1 cellular context compared by ENCODE assay signal in genomic region chr2:240143801-240144648, GRCh38.
TF ChIP-seq lines count a peak whose summit lies in the region.

No MANE protein-coding gene starts in this region.

TF ChIP-seq in HepG2, 621 proteins besides CTCF, POLR2A, EP300 and RAD21 (continued from another document and continues in another):
- TF ChIP-seq, protein P1, sequence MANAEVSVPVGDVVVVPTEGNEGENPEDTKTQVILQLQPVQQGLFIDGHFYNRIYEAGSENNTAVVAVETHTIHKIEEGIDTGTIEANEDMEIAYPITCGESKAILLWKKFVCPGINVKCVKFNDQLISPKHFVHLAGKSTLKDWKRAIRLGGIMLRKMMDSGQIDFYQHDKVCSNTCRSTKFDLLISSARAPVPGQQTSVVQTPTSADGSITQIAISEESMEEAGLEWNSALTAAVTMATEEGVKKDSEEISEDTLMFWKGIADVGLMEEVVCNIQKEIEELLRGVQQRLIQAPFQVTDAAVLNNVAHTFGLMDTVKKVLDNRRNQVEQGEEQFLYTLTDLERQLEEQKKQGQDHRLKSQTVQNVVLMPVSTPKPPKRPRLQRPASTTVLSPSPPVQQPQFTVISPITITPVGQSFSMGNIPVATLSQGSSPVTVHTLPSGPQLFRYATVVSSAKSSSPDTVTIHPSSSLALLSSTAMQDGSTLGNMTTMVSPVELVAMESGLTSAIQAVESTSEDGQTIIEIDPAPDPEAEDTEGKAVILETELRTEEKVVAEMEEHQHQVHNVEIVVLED (CRISPR knock-in tag; IDR thresholded peaks at IDR 0.05; ENCODE audit: borderline replicate concordance), result no peak
- no peak for TF ChIP-seq CEBPB (IDR thresholded peaks at IDR 0.05; ENCODE audit: borderline replicate concordance, low read depth, low read length)
- peak; percentile 24 for TF ChIP-seq YY1 (IDR thresholded peaks at IDR 0.05; ENCODE audit: insufficient read depth, insufficient replicate concordance, low read depth, low read length)
- 0 out of 4 replicates have a peak, but pooled peaks of 1 of the 2 experiments have one; percentile 23 for TF ChIP-seq HMGXB4 (CRISPR knock-in tag; IDR thresholded peaks at IDR 0.05; ENCODE audit: borderline replicate concordance in 1 of 2, low read depth in 1 of 2)
- TF ChIP-seq, protein P2, sequence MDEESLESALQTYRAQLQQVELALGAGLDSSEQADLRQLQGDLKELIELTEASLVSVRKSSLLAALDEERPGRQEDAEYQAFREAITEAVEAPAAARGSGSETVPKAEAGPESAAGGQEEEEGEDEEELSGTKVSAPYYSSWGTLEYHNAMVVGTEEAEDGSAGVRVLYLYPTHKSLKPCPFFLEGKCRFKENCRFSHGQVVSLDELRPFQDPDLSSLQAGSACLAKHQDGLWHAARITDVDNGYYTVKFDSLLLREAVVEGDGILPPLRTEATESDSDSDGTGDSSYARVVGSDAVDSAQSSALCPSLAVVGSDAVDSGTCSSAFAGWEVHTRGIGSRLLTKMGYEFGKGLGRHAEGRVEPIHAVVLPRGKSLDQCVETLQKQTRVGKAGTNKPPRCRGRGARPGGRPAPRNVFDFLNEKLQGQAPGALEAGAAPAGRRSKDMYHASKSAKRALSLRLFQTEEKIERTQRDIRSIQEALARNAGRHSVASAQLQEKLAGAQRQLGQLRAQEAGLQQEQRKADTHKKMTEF (CRISPR knock-in tag; IDR thresholded peaks at IDR 0.05), result no peak
- TF ChIP-seq IRX3 (CRISPR knock-in tag; IDR thresholded peaks at IDR 0.05; ENCODE audit: borderline replicate concordance, low read depth), result no peak
- TF ChIP-seq, protein P3, sequence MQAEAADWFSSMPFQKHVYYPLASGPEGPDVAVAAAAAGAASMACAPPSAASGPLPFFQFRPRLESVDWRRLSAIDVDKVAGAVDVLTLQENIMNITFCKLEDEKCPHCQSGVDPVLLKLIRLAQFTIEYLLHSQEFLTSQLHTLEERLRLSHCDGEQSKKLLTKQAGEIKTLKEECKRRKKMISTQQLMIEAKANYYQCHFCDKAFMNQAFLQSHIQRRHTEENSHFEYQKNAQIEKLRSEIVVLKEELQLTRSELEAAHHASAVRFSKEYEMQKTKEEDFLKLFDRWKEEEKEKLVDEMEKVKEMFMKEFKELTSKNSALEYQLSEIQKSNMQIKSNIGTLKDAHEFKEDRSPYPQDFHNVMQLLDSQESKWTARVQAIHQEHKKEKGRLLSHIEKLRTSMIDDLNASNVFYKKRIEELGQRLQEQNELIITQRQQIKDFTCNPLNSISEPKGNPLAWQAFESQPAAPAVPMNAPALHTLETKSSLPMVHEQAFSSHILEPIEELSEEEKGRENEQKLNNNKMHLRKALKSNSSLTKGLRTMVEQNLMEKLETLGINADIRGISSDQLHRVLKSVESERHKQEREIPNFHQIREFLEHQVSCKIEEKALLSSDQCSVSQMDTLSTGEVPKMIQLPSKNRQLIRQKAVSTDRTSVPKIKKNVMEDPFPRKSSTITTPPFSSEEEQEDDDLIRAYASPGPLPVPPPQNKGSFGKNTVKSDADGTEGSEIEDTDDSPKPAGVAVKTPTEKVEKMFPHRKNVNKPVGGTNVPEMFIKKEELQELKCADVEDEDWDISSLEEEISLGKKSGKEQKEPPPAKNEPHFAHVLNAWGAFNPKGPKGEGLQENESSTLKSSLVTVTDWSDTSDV (CRISPR knock-in tag; IDR thresholded peaks at IDR 0.05), result peak; percentile 71; the same call in 1 of the 2 replicates
- no peak for TF ChIP-seq JDP2 (CRISPR knock-in tag; IDR thresholded peaks at IDR 0.05; ENCODE audit: borderline replicate concordance)
- TF ChIP-seq ZKSCAN8 (CRISPR knock-in tag; IDR thresholded peaks at IDR 0.05; ENCODE audit: borderline replicate concordance), result 0 out of 2 replicates have a peak, but pooled peaks have one; percentile 22
- no peak for TF ChIP-seq TFE3 (CRISPR knock-in tag; IDR thresholded peaks at IDR 0.05)
- TF ChIP-seq NR2C2 (CRISPR knock-in tag; IDR thresholded peaks at IDR 0.05; ENCODE audit: borderline replicate concordance), result no peak
- peak; percentile 47; the same call in 1 of the 2 replicates for TF ChIP-seq SMC3 (IDR thresholded peaks at IDR 0.05; ENCODE audit: low read length)
- TF ChIP-seq ZFP91 (CRISPR knock-in tag; IDR thresholded peaks at IDR 0.05; ENCODE audit: borderline replicate concordance), result peak; percentile 38; the same call in 1 of the 2 replicates
- TF ChIP-seq ZSCAN12 (CRISPR knock-in tag; IDR thresholded peaks at IDR 0.05), result no peak
- peak; percentile 48; the same call in 1 of the 2 replicates for TF ChIP-seq ZNF777 (CRISPR knock-in tag; IDR thresholded peaks at IDR 0.05)
- TF ChIP-seq SRSF9 (IDR thresholded peaks at IDR 0.05; ENCODE audit: borderline replicate concordance, insufficient read depth, low read depth, low read length, poor library complexity, severe bottlenecking), result no peak
- TF ChIP-seq ZNF614 (CRISPR knock-in tag; IDR thresholded peaks at IDR 0.05; ENCODE audit: borderline replicate concordance), result no peak
- no peak for TF ChIP-seq SP4 (CRISPR knock-in tag; IDR thresholded peaks at IDR 0.05)
- no peak for TF ChIP-seq NONO (IDR thresholded peaks at IDR 0.05)
- 0 out of 2 replicates have a peak, but pooled peaks have one; percentile 37 for TF ChIP-seq NONO (CRISPR knock-in tag; conservative IDR thresholded peaks at IDR 0.05)
- TF ChIP-seq ZNF367 (CRISPR knock-in tag; IDR thresholded peaks at IDR 0.05; ENCODE audit: borderline replicate concordance), result no peak
- TF ChIP-seq MTERF4 (CRISPR knock-in tag; IDR thresholded peaks at IDR 0.05), result no peak
- TF ChIP-seq TOPORS (CRISPR knock-in tag; IDR thresholded peaks at IDR 0.05), result no peak
- no peak for TF ChIP-seq THRA (CRISPR knock-in tag; IDR thresholded peaks at IDR 0.05; ENCODE audit: borderline replicate concordance)
- TF ChIP-seq HNF1B (CRISPR knock-in tag; IDR thresholded peaks at IDR 0.05), result no peak
- peak; percentile 90 for TF ChIP-seq ZNF235 (CRISPR knock-in tag; IDR thresholded peaks at IDR 0.05; ENCODE audit: borderline replicate concordance)
- 0 out of 2 replicates have a peak, but pooled peaks have one; percentile 44 for TF ChIP-seq KDM5B (CRISPR knock-in tag; IDR thresholded peaks at IDR 0.05; ENCODE audit: borderline replicate concordance)
- peak; percentile 56 for TF ChIP-seq GABPB1 (CRISPR knock-in tag; IDR thresholded peaks at IDR 0.05)
- TF ChIP-seq SALL2 (CRISPR knock-in tag; IDR thresholded peaks at IDR 0.05), result 0 out of 2 replicates have a peak, but pooled peaks have one; percentile 53
- 0 out of 2 replicates have a peak, but pooled peaks have one; percentile 13 for TF ChIP-seq THAP11 (CRISPR knock-in tag; IDR thresholded peaks at IDR 0.05)
- TF ChIP-seq ZSCAN31 (CRISPR knock-in tag; IDR thresholded peaks at IDR 0.05; ENCODE audit: low read depth), result no peak
- TF ChIP-seq, protein P4, sequence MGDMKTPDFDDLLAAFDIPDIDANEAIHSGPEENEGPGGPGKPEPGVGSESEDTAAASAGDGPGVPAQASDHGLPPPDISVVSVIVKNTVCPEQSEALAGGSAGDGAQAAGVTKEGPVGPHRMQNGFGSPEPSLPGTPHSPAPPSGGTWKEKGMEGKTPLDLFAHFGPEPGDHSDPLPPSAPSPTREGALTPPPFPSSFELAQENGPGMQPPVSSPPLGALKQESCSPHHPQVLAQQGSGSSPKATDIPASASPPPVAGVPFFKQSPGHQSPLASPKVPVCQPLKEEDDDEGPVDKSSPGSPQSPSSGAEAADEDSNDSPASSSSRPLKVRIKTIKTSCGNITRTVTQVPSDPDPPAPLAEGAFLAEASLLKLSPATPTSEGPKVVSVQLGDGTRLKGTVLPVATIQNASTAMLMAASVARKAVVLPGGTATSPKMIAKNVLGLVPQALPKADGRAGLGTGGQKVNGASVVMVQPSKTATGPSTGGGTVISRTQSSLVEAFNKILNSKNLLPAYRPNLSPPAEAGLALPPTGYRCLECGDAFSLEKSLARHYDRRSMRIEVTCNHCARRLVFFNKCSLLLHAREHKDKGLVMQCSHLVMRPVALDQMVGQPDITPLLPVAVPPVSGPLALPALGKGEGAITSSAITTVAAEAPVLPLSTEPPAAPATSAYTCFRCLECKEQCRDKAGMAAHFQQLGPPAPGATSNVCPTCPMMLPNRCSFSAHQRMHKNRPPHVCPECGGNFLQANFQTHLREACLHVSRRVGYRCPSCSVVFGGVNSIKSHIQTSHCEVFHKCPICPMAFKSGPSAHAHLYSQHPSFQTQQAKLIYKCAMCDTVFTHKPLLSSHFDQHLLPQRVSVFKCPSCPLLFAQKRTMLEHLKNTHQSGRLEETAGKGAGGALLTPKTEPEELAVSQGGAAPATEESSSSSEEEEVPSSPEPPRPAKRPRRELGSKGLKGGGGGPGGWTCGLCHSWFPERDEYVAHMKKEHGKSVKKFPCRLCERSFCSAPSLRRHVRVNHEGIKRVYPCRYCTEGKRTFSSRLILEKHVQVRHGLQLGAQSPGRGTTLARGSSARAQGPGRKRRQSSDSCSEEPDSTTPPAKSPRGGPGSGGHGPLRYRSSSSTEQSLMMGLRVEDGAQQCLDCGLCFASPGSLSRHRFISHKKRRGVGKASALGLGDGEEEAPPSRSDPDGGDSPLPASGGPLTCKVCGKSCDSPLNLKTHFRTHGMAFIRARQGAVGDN (CRISPR knock-in tag; IDR thresholded peaks at IDR 0.05), result peak; percentile 27; the same call in 1 of the 2 replicates
